In the genomic region with DNA sequence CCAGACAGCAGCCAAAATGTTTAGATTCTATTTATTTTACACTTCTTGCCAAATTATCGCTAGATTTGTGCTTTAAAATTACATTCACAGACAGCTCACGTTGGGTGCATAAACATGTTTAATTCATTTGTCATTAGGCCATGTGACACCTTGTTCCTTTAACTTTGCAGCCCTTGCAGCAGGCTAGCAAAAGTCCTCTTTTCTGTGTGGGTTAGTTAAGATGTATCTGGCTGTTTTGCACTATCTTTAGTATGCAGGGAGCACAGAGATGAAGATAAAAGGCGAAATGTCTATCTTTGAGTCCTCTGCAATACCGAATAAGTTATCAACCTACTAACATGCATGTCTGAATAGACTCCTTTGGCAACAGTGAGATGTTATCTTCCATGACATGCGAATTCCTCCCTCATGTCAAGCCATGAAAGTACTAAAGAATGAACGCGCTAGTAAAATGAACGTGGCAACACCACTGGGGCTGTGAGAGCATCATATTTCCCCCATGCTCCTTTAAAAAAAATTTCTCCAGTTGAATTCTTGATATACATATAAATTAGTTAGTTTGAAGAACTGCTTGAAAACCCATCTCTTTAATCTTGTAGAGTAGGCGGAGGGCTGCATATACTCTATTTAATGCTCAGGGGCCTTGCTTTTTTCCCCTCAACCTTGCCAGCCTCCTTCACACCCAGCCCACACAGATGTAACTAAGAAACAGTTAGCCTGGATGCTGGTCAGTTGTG, we compare ENCODE assay signal across 24 cellular contexts.
"Had no signal": no experiment of that assay in that cellular context is flagged by ENCODE, and none has a peak within 500 bp of the region (broad histone marks: within the 10 kb centered on the region; RNA-seq: fewer than 3 reads in every experiment).

No MANE protein-coding gene starts in this region.

- H3K4me3 Mint-ChIP-seq: nephron progenitor cell; stimulated activated naive B cell treated with anti-CD40 and anti-IgM and Interleukin-4, amounts not matched to agents 10 μg/mL and 1 μg/mL and 100 μg/mL, for 72 hours; stimulated activated naive CD8-positive, alpha-beta T cell treated with anti-CD3 and anti-CD28 coated beads, Interleukin-15, amount 100 ng/mL, for 72 hours had no signal

- H3K27ac ChIP-seq: dorsolateral prefrontal cortex, epithelial cell of prostate, esophagus squamous epithelium, gastroesophageal sphincter, sigmoid colon, skin epidermis, testis, transverse colon had no signal

- H3K36me3 ChIP-seq: esophagus squamous epithelium, gastroesophageal sphincter, sigmoid colon, transverse colon had no signal

- H3K9me3 Mint-ChIP-seq: stimulated activated naive CD8-positive, alpha-beta T cell treated with anti-CD3 and anti-CD28 coated beads, Interleukin-15, amount 100 ng/mL, for 72 hours had no signal

- H3K4me1 ChIP-seq: esophagus squamous epithelium, testis, transverse colon had no signal

- H3K27ac Mint-ChIP-seq: nephron progenitor cell; stimulated activated naive B cell treated with anti-CD40 and anti-IgM and Interleukin-4, amounts not matched to agents 10 μg/mL and 1 μg/mL and 100 μg/mL, for 72 hours; stimulated activated naive CD8-positive, alpha-beta T cell treated with anti-CD3 and anti-CD28 coated beads, Interleukin-15, amount 100 ng/mL, for 72 hours had no signal

- H3K4me3 ChIP-seq: dorsolateral prefrontal cortex, esophagus squamous epithelium, gastroesophageal sphincter, lung, sigmoid colon, skin epidermis, testis, transverse colon had no signal

- ATAC-seq: gastroesophageal sphincter; left colon; left ventricle myocardium superior; stimulated activated naive B cell treated with anti-CD40 and anti-IgM and Interleukin-4, amounts not matched to agents 10 μg/mL and 1 μg/mL and 100 μg/mL, for 72 hours; stimulated activated naive CD8-positive, alpha-beta T cell treated with anti-CD3 and anti-CD28 coated beads, Interleukin-15, amount 100 ng/mL, for 72 hours had no signal

- H3K9me3 ChIP-seq: esophagus squamous epithelium, gastroesophageal sphincter, sigmoid colon, testis, transverse colon had no signal

- H3K27me3 Mint-ChIP-seq: stimulated activated naive B cell treated with anti-CD40 and anti-IgM and Interleukin-4, amounts not matched to agents 10 μg/mL and 1 μg/mL and 100 μg/mL, for 72 hours had no signal

- H3K27me3 ChIP-seq: esophagus squamous epithelium, gastroesophageal sphincter, sigmoid colon, testis, transverse colon had no signal

- H3K36me3 Mint-ChIP-seq: stimulated activated naive B cell treated with anti-CD40 and anti-IgM and Interleukin-4, amounts not matched to agents 10 μg/mL and 1 μg/mL and 100 μg/mL, for 72 hours had no signal

- H3K4me1 Mint-ChIP-seq: stimulated activated naive B cell treated with anti-CD40 and anti-IgM and Interleukin-4, amounts not matched to agents 10 μg/mL and 1 μg/mL and 100 μg/mL, for 72 hours; stimulated activated naive CD8-positive, alpha-beta T cell treated with anti-CD3 and anti-CD28 coated beads, Interleukin-15, amount 100 ng/mL, for 72 hours had no signal

- DNase-seq: cortex of kidney; dorsolateral prefrontal cortex; effector CD8-positive, alpha-beta T cell; esophagus squamous epithelium; foreskin fibroblast; glutamatergic neuron; left colon; left ventricle myocardium superior; mesenchymal stem cell; midbrain; nephron progenitor cell; posterior cingulate gyrus; sigmoid colon; stimulated activated CD4-positive, alpha-beta T cell treated with anti-CD3 and anti-CD28 coated beads, Interleukin-2, amount 100 ng/mL, for 24 hours; stimulated activated CD4-positive, alpha-beta T cell treated with anti-CD3 and anti-CD28 coated beads, Interleukin-4, amount 100 ng/mL, for 4 hours; stimulated activated naive B cell treated with anti-CD40 and anti-IgM and Interleukin-4, amounts not matched to agents 10 μg/mL and 1 μg/mL and 100 μg/mL, for 72 hours; stimulated activated naive CD8-positive, alpha-beta T cell treated with anti-CD3 and anti-CD28 coated beads, Interleukin-15, amount 100 ng/mL, for 72 hours; testis; transverse colon had no signal

- FAIRE-seq: keratinocyte had no signal
